24 cellular contexts compared by ENCODE assay signal in genomic region chr20:3213226-3213625, GRCh38.
"Had no signal": no experiment of that assay in that cellular context is flagged by ENCODE, and none has a peak within 500 bp of the region (broad histone marks: within the 10 kb centered on the region; RNA-seq: fewer than 3 reads in every experiment).

No MANE protein-coding gene starts in this region.

- H3K9me3 Mint-ChIP-seq: memory B cell; naive thymus-derived CD8-positive, alpha-beta T cell; stimulated activated naive B cell treated with anti-CD40 and anti-IgM and Interleukin-4, amounts not matched to agents 10 μg/mL and 1 μg/mL and 100 μg/mL, for 72 hours had no signal

- H3K4me3 Mint-ChIP-seq: memory B cell; stimulated activated naive B cell treated with anti-CD40 and anti-IgM and Interleukin-4, amounts not matched to agents 10 μg/mL and 1 μg/mL and 100 μg/mL, for 72 hours had no signal

- ATAC-seq: left cardiac atrium; left lobe of liver; left ventricle myocardium superior; naive thymus-derived CD8-positive, alpha-beta T cell; pancreas; right cardiac atrium; sciatic nerve; stimulated activated naive B cell treated with anti-CD40 and anti-IgM and Interleukin-4, amounts not matched to agents 10 μg/mL and 1 μg/mL and 100 μg/mL, for 72 hours; stimulated activated naive CD8-positive, alpha-beta T cell treated with anti-CD3 and anti-CD28 coated beads, Interleukin-15, Interleukin-2, amounts not matched to agents 100 U/mL and 50 U/mL, for 24 hours; upper lobe of right lung had no signal

- H3K27me3 Mint-ChIP-seq: memory B cell; naive thymus-derived CD8-positive, alpha-beta T cell; stimulated activated naive B cell treated with anti-CD40 and anti-IgM and Interleukin-4, amounts not matched to agents 10 μg/mL and 1 μg/mL and 100 μg/mL, for 72 hours had no signal

- DNase-seq: hippocampal formation; kidney glomerular epithelial cell; left cardiac atrium; left ventricle myocardium superior; naive thymus-derived CD8-positive, alpha-beta T cell; nucleus accumbens; pancreas; posterior cingulate gyrus; retina; stimulated activated CD4-positive, alpha-beta T cell treated with anti-CD3 and anti-CD28 coated beads, Interleukin-12 subunit alpha, Interleukin-12 subunit beta, amount 100 ng/mL, for 4 hours; stimulated activated CD4-positive, alpha-beta T cell treated with anti-CD3 and anti-CD28 coated beads, Interleukin-15, amount 100 ng/mL, for 24 hours; stimulated activated CD4-positive, alpha-beta T cell treated with anti-CD3 and anti-CD28 coated beads, Interleukin-2, amount 100 ng/mL, for 24 hours; stimulated activated CD4-positive, alpha-beta T cell treated with anti-CD3 and anti-CD28 coated beads, Interleukin-4, amount 100 ng/mL, for 1 hour; stimulated activated naive B cell treated with anti-CD40 and anti-IgM and Interleukin-4, amounts not matched to agents 10 μg/mL and 1 μg/mL and 100 μg/mL, for 72 hours; stimulated activated naive CD8-positive, alpha-beta T cell treated with anti-CD3 and anti-CD28 coated beads, Interleukin-15, Interleukin-2, amounts not matched to agents 100 U/mL and 50 U/mL, for 24 hours; stomach; testis; tibial artery; trophoblast cell; upper lobe of right lung had no signal

- H3K27ac Mint-ChIP-seq: memory B cell; stimulated activated naive B cell treated with anti-CD40 and anti-IgM and Interleukin-4, amounts not matched to agents 10 μg/mL and 1 μg/mL and 100 μg/mL, for 72 hours had no signal
